ENCODE assay signal across 19 cellular contexts in genomic region chr16:19935696-19936095, GRCh38. TPM values are rescaled to one million over a fixed set of nuclear protein-coding genes. Genes with fewer than 3 reads are reported as not detected.
"Had no signal": no experiment of that assay in that cellular context is flagged by ENCODE, and none has a peak within 500 bp of the region (broad histone marks: within the 10 kb centered on the region; RNA-seq: fewer than 3 reads in every experiment).

No MANE protein-coding gene starts in this region.

- H3K9me3 Mint-ChIP-seq: activated CD4-positive, alpha-beta T cell treated with anti-CD3 and anti-CD28 coated beads, Interleukin-2, amount 10 ng/mL, durations not matched to agents 24 days and 14 days; activated naive CD8-positive, alpha-beta T cell treated with anti-CD3 and anti-CD28 coated beads, Interleukin-2, amount 10 ng/mL, durations not matched to agents 7 days and 5 days; activated T-cell treated with anti-CD3 and anti-CD28 coated beads, Interleukin-2, amount 50 U/mL, for 24 hours; activated T-helper 2 cell treated with anti-CD3 and anti-CD28 coated beads, Interferon-gamma antibody, Interleukin-2, Interleukin-4, amounts not matched to agents 10 μg/mL and 5 μg/mL and 100 μg/mL, durations not matched to agents 14 hours and 24 hours and 36 hours; stimulated activated naive B cell treated with anti-CD40 and anti-IgM and Interleukin-4, amounts not matched to agents 10 μg/mL and 1 μg/mL and 100 μg/mL, for 72 hours had no signal

- H3K4me3 ChIP-seq: cardiac muscle cell, left lung, thyroid gland had no signal

- ATAC-seq: activated CD8-positive, alpha-beta T cell treated with anti-CD3 and anti-CD28 coated beads, Interleukin-2, amount 10 ng/mL, durations not matched to agents 7 days and 5 days; left lung; stimulated activated naive B cell treated with anti-CD40 and anti-IgM and Interleukin-4, amounts not matched to agents 10 μg/mL and 1 μg/mL and 100 μg/mL, for 72 hours had no signal

- H3K4me3 Mint-ChIP-seq: activated CD4-positive, alpha-beta T cell treated with anti-CD3 and anti-CD28 coated beads, Interleukin-2, amount 10 ng/mL, durations not matched to agents 24 days and 14 days; activated CD8-positive, alpha-beta T cell treated with anti-CD3 and anti-CD28 coated beads, Interleukin-2, amount 10 ng/mL, durations not matched to agents 7 days and 5 days; activated naive CD8-positive, alpha-beta T cell treated with anti-CD3 and anti-CD28 coated beads, Interleukin-2, amount 10 ng/mL, durations not matched to agents 7 days and 5 days; activated T-cell treated with anti-CD3 and anti-CD28 coated beads, Interleukin-2, amount 50 U/mL, for 24 hours; stimulated activated naive B cell treated with anti-CD40 and anti-IgM and Interleukin-4, amounts not matched to agents 10 μg/mL and 1 μg/mL and 100 μg/mL, for 72 hours had no signal

- H3K27ac Mint-ChIP-seq: activated CD4-positive, alpha-beta T cell treated with anti-CD3 and anti-CD28 coated beads, Interleukin-2, amount 10 ng/mL, durations not matched to agents 24 days and 14 days; activated CD8-positive, alpha-beta T cell treated with anti-CD3 and anti-CD28 coated beads, Interleukin-2, amount 10 ng/mL, durations not matched to agents 7 days and 5 days; activated naive CD8-positive, alpha-beta T cell treated with anti-CD3 and anti-CD28 coated beads, Interleukin-2, amount 10 ng/mL, durations not matched to agents 7 days and 5 days; activated T-cell treated with anti-CD3 and anti-CD28 coated beads, Interleukin-2, amount 50 U/mL, for 24 hours; activated T-helper 2 cell treated with anti-CD3 and anti-CD28 coated beads, Interferon-gamma antibody, Interleukin-2, Interleukin-4, amounts not matched to agents 10 μg/mL and 5 μg/mL and 100 μg/mL, durations not matched to agents 14 hours and 24 hours and 36 hours; stimulated activated naive B cell treated with anti-CD40 and anti-IgM and Interleukin-4, amounts not matched to agents 10 μg/mL and 1 μg/mL and 100 μg/mL, for 72 hours had no signal

- DNase-seq: activated CD4-positive, alpha-beta T cell treated with anti-CD3 and anti-CD28 coated beads, Interleukin-2, amount 10 ng/mL, durations not matched to agents 24 days and 14 days; activated CD4-positive, CD25-positive, alpha-beta regulatory T cell; activated CD8-positive, alpha-beta T cell treated with anti-CD3 and anti-CD28 coated beads, Interleukin-2, amount 10 ng/mL, durations not matched to agents 7 days and 5 days; activated naive CD4-positive, alpha-beta T cell treated with Interleukin-2 at 50 U/mL for 16 hours; activated naive CD8-positive, alpha-beta T cell treated with anti-CD3 and anti-CD28 coated beads, Interleukin-2, amount 10 ng/mL, durations not matched to agents 7 days and 5 days; activated T-cell treated with anti-CD3 and anti-CD28 coated beads, Interleukin-2, amount 50 U/mL, for 24 hours; dermis blood vessel endothelial cell; effector memory CD4-positive, alpha-beta T cell; foreskin fibroblast; hippocampal formation; left lung; mammary epithelial cell; midbrain; occipital lobe; stimulated activated naive B cell treated with anti-CD40 and anti-IgM and Interleukin-4, amounts not matched to agents 10 μg/mL and 1 μg/mL and 100 μg/mL, for 72 hours; T1000; thyroid gland had no signal

- H3K36me3 Mint-ChIP-seq: activated naive CD8-positive, alpha-beta T cell treated with anti-CD3 and anti-CD28 coated beads, Interleukin-2, amount 10 ng/mL, durations not matched to agents 7 days and 5 days; stimulated activated naive B cell treated with anti-CD40 and anti-IgM and Interleukin-4, amounts not matched to agents 10 μg/mL and 1 μg/mL and 100 μg/mL, for 72 hours had no signal

- H3K27me3 Mint-ChIP-seq: activated CD4-positive, alpha-beta T cell treated with anti-CD3 and anti-CD28 coated beads, Interleukin-2, amount 10 ng/mL, durations not matched to agents 24 days and 14 days had no signal

- H3K4me1 Mint-ChIP-seq: activated CD4-positive, alpha-beta T cell treated with anti-CD3 and anti-CD28 coated beads, Interleukin-2, amount 10 ng/mL, durations not matched to agents 24 days and 14 days; activated naive CD8-positive, alpha-beta T cell treated with anti-CD3 and anti-CD28 coated beads, Interleukin-2, amount 10 ng/mL, durations not matched to agents 7 days and 5 days; stimulated activated naive B cell treated with anti-CD40 and anti-IgM and Interleukin-4, amounts not matched to agents 10 μg/mL and 1 μg/mL and 100 μg/mL, for 72 hours had no signal

RNA-seq across cellular contexts. Expression of gene GPRC5B, which starts 51.0 kb away (rescaled TPM):
- total RNA-seq: activated CD8-positive, alpha-beta T cell treated with anti-CD3 and anti-CD28 coated beads, Interleukin-2, amount 10 ng/mL, durations not matched to agents 7 days and 5 days; activated T-helper 2 cell treated with anti-CD3 and anti-CD28 coated beads, Interferon-gamma antibody, Interleukin-2, Interleukin-4, amounts not matched to agents 10 μg/mL and 5 μg/mL and 100 μg/mL, durations not matched to agents 14 hours and 24 hours and 36 hours had no signal
